Comparison of ENCODE assay signal across 25 cellular contexts in the genomic region with DNA sequence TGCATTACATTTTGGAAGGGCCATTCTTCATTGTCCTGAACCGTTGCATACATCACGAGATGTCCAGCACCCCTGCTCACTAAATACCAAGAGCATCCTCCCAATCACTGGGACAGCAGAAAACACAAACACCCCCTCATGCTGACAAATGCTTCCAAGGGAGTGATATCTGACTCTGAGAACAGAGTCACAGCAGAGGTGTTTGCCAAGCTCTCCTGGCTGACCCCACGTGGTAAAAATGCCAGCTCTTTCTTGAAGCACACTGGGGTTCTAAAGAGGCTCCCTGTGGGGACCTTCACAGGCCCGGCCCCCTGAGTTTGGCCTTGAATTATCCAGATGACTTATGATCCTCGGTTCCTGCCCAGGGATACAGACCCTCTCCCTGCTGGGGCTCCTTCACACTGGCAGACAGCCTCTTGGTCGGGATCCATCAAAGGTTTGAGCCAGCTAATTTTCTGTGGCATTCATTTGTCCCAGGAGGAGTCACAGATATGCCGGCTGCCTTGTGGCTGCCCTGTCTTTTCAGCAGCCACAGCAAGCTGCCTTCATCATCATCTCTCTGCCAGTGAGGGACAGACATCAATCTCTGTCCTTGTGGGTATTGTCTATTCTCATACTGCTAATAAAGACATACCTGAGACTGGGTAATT.
"Had no signal": no experiment of that assay in that cellular context is flagged by ENCODE, and none has a peak within 500 bp of the region (broad histone marks: within the 10 kb centered on the region; RNA-seq: fewer than 3 reads in every experiment).

No MANE protein-coding gene starts in this region.

- H3K27ac Mint-ChIP-seq: memory B cell, natural killer cell had no signal

- H3K4me1 Mint-ChIP-seq: memory B cell; natural killer cell; stimulated activated naive CD8-positive, alpha-beta T cell treated with anti-CD3 and anti-CD28 coated beads, Interleukin-15, amount 100 ng/mL, for 72 hours had no signal

- H3K4me1 ChIP-seq: psoas muscle, right lobe of liver, suprapubic skin, transverse colon, upper lobe of right lung, uterus had no signal

- H3K4me3 ChIP-seq: coronary artery, lung, ovary, psoas muscle, right lobe of liver, smooth muscle cell, suprapubic skin, transverse colon, upper lobe of right lung, uterus had no signal

- H3K36me3 Mint-ChIP-seq: natural killer cell had no signal

- H3K4me3 Mint-ChIP-seq: memory B cell; natural killer cell; stimulated activated naive CD8-positive, alpha-beta T cell treated with anti-CD3 and anti-CD28 coated beads, Interleukin-15, amount 100 ng/mL, for 72 hours had no signal

- H3K27ac ChIP-seq: coronary artery, ovary, psoas muscle, right lobe of liver, suprapubic skin, transverse colon, upper lobe of right lung, uterus had no signal

- H3K9me3 ChIP-seq: ovary, psoas muscle, right lobe of liver, suprapubic skin, transverse colon, upper lobe of right lung, uterus had no signal

- ATAC-seq: left colon; natural killer cell; psoas muscle; right lobe of liver; stimulated activated naive CD8-positive, alpha-beta T cell treated with anti-CD3 and anti-CD28 coated beads, Interleukin-15, amount 100 ng/mL, for 72 hours; upper lobe of right lung had no signal

- H3K27me3 ChIP-seq: ovary, right lobe of liver, transverse colon, upper lobe of right lung, uterus had no signal

- H3K36me3 ChIP-seq: ovary, right lobe of liver, suprapubic skin, transverse colon, upper lobe of right lung, uterus had no signal

- DNase-seq: dermis blood vessel endothelial cell; effector memory CD4-positive, alpha-beta T cell; head of caudate nucleus; hippocampal formation; left colon; natural killer cell; occipital lobe; ovary; posterior cingulate gyrus; psoas muscle; right lobe of liver; stimulated activated CD4-positive, alpha-beta T cell treated with anti-CD3 and anti-CD28 coated beads, Interleukin-12 subunit alpha, Interleukin-12 subunit beta, amount 100 ng/mL, for 4 hours; stimulated activated CD4-positive, alpha-beta T cell treated with anti-CD3 and anti-CD28 coated beads, Interleukin-1b, Interleukin-23, amount 100 ng/mL, for 48 hours; stimulated activated CD4-positive, alpha-beta T cell treated with anti-CD3 and anti-CD28 coated beads, Interleukin-4, amount 100 ng/mL, for 1 hour; stimulated activated CD8-positive, alpha-beta memory T cell treated with anti-CD3 and anti-CD28 coated beads, Interleukin-4, amount 100 ng/mL, for 48 hours; stimulated activated naive CD4-positive, alpha-beta T cell; stimulated activated naive CD8-positive, alpha-beta T cell treated with anti-CD3 and anti-CD28 coated beads, Interleukin-15, amount 100 ng/mL, for 72 hours; transverse colon; upper lobe of right lung; uterus had no signal
